In the genomic region with DNA sequence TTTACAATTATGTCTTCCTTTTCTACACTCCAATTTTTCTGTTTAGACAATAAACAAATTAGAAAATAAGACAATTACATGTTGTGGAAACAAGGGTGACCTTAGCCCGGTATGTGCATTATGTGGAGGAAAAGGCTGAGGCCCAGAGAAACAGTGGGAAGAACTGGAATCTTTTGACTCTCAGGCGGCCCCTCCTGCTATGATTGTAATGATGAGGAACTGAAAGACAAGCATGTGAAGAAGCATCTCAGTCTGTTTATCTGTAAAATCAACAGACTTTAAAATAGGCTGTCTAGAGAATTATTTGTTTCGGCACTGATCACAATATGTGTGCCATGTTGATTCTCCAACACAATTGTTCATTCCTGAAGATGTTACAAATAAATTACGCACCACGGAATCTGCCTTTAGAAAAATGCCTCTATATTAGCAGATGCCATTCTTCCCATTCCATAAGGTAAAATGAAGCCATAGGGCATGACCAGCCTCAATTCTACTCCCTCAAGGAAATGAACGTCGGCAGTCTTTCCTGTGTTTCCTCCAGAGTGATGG, we compare ENCODE assay signal across 1 cellular context.
TF ChIP-seq lines count a peak whose summit lies in the region.

No MANE protein-coding gene starts in this region.

TF ChIP-seq in GM23338, 12 proteins besides CTCF, POLR2A, EP300 and RAD21:
- TF ChIP-seq, protein P1, sequence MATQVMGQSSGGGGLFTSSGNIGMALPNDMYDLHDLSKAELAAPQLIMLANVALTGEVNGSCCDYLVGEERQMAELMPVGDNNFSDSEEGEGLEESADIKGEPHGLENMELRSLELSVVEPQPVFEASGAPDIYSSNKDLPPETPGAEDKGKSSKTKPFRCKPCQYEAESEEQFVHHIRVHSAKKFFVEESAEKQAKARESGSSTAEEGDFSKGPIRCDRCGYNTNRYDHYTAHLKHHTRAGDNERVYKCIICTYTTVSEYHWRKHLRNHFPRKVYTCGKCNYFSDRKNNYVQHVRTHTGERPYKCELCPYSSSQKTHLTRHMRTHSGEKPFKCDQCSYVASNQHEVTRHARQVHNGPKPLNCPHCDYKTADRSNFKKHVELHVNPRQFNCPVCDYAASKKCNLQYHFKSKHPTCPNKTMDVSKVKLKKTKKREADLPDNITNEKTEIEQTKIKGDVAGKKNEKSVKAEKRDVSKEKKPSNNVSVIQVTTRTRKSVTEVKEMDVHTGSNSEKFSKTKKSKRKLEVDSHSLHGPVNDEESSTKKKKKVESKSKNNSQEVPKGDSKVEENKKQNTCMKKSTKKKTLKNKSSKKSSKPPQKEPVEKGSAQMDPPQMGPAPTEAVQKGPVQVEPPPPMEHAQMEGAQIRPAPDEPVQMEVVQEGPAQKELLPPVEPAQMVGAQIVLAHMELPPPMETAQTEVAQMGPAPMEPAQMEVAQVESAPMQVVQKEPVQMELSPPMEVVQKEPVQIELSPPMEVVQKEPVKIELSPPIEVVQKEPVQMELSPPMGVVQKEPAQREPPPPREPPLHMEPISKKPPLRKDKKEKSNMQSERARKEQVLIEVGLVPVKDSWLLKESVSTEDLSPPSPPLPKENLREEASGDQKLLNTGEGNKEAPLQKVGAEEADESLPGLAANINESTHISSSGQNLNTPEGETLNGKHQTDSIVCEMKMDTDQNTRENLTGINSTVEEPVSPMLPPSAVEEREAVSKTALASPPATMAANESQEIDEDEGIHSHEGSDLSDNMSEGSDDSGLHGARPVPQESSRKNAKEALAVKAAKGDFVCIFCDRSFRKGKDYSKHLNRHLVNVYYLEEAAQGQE (IDR thresholded peaks at IDR 0.05; ENCODE audit: unreplicated experiment), result no peak
- TF ChIP-seq JUNB (IDR thresholded peaks at IDR 0.05; ENCODE audit: unreplicated experiment) (no peak), NANOG (IDR thresholded peaks at IDR 0.05; ENCODE audit: borderline replicate concordance) (no peak), STAT1 (IDR thresholded peaks at IDR 0.05; ENCODE audit: unreplicated experiment) (no peak), POLR2AphosphoS5 (IDR thresholded peaks at IDR 0.05; ENCODE audit: low read depth) (no peak), CREB1 (CRISPR knock-in tag; IDR thresholded peaks at IDR 0.05; ENCODE audit: low read depth) (no peak), EZH2phosphoT487 (IDR thresholded peaks at IDR 0.05; ENCODE audit: unreplicated experiment) (no peak), ZNF331 (CRISPR knock-in tag; IDR thresholded peaks at IDR 0.05; ENCODE audit: low read depth) (no peak), EZH2 (IDR thresholded peaks at IDR 0.05; ENCODE audit: low read depth, unreplicated experiment) (no peak), ZNF114 (CRISPR knock-in tag; IDR thresholded peaks at IDR 0.05) (no peak)
- TF ChIP-seq, protein P2, sequence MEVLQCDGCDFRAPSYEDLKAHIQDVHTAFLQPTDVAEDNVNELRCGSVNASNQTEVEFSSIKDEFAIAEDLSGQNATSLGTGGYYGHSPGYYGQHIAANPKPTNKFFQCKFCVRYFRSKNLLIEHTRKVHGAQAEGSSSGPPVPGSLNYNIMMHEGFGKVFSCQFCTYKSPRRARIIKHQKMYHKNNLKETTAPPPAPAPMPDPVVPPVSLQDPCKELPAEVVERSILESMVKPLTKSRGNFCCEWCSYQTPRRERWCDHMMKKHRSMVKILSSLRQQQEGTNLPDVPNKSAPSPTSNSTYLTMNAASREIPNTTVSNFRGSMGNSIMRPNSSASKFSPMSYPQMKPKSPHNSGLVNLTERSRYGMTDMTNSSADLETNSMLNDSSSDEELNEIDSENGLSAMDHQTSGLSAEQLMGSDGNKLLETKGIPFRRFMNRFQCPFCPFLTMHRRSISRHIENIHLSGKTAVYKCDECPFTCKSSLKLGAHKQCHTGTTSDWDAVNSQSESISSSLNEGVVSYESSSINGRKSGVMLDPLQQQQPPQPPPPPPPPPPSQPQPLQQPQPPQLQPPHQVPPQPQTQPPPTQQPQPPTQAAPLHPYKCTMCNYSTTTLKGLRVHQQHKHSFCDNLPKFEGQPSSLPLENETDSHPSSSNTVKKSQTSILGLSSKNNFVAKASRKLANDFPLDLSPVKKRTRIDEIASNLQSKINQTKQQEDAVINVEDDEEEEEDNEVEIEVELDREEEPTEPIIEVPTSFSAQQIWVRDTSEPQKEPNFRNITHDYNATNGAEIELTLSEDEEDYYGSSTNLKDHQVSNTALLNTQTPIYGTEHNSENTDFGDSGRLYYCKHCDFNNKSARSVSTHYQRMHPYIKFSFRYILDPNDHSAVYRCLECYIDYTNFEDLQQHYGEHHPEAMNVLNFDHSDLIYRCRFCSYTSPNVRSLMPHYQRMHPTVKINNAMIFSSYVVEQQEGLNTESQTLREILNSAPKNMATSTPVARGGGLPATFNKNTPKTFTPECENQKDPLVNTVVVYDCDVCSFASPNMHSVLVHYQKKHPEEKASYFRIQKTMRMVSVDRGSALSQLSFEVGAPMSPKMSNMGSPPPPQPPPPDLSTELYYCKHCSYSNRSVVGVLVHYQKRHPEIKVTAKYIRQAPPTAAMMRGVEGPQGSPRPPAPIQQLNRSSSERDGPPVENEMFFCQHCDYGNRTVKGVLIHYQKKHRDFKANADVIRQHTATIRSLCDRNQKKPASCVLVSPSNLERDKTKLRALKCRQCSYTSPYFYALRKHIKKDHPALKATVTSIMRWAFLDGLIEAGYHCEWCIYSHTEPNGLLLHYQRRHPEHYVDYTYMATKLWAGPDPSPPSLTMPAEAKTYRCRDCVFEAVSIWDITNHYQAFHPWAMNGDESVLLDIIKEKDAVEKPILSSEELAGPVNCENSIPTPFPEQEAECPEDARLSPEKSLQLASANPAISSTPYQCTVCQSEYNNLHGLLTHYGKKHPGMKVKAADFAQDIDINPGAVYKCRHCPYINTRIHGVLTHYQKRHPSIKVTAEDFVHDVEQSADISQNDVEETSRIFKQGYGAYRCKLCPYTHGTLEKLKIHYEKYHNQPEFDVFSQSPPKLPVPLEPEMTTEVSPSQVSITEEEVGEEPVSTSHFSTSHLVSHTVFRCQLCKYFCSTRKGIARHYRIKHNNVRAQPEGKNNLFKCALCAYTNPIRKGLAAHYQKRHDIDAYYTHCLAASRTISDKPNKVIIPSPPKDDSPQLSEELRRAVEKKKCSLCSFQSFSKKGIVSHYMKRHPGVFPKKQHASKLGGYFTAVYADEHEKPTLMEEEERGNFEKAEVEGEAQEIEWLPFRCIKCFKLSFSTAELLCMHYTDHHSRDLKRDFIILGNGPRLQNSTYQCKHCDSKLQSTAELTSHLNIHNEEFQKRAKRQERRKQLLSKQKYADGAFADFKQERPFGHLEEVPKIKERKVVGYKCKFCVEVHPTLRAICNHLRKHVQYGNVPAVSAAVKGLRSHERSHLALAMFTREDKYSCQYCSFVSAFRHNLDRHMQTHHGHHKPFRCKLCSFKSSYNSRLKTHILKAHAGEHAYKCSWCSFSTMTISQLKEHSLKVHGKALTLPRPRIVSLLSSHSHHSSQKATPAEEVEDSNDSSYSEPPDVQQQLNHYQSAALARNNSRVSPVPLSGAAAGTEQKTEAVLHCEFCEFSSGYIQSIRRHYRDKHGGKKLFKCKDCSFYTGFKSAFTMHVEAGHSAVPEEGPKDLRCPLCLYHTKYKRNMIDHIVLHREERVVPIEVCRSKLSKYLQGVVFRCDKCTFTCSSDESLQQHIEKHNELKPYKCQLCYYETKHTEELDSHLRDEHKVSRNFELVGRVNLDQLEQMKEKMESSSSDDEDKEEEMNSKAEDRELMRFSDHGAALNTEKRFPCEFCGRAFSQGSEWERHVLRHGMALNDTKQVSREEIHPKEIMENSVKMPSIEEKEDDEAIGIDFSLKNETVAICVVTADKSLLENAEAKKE (CRISPR knock-in tag; IDR thresholded peaks at IDR 0.05), result no peak
- TF ChIP-seq, protein P3, sequence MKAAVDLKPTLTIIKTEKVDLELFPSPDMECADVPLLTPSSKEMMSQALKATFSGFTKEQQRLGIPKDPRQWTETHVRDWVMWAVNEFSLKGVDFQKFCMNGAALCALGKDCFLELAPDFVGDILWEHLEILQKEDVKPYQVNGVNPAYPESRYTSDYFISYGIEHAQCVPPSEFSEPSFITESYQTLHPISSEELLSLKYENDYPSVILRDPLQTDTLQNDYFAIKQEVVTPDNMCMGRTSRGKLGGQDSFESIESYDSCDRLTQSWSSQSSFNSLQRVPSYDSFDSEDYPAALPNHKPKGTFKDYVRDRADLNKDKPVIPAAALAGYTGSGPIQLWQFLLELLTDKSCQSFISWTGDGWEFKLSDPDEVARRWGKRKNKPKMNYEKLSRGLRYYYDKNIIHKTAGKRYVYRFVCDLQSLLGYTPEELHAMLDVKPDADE (IDR thresholded peaks at IDR 0.05), result no peak
TF ChIP-seq in GM23338: peak in this region for 0.
